12 cellular contexts compared by ENCODE assay signal in the genomic region with DNA sequence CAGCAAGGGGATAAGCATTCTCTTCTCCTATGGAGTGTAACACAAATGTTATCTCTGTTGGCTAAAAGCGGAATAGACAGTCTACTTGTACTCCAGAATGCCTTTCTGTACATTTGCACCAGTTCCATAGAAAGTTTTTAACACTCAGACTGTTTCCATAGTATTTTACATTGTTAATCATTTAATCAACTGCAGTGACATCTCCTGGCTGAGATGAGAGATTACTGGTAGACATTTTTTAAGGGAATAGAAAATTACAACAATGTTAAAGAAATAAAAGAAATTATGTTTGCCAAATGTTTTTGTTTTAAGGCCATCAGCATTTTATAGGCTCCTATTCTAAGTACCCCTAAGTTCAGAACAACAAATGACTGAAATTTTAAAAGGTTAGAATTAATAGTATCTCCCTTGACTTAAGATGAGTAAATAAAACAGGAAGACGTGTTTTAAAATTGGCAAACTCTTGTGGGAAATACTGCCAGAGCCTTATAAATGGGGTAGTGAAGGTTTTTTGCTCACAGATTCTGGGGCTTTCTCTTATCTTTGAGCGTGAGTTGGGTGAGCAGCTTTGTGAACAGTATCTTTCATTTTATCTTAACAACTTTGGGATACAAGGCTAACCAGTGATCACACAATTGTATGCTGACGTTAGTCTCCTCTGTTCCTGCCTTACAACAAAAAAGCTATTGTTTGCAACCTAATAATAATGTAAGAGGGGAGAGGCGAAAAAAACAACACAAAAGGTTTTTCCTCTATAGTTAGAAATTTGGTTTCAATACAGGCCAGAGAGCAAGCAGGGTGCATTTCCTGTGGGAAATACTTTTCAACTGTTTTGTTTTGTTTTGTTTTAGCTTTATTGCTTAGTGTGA.
DNase-seq lines count a peak whose midpoint lies in the region; ATAC-seq and TF ChIP-seq lines count a peak whose summit lies in the region.
"Had no signal": no experiment of that assay in that cellular context is flagged by ENCODE, and none has a peak within 500 bp of the region (broad histone marks: within the 10 kb centered on the region; RNA-seq: fewer than 3 reads in every experiment).

No MANE protein-coding gene starts in this region.

- H3K27me3 ChIP-seq in DOHH2 (ENCODE audit: control insufficient read depth, low read length) (no peaks in the 10 kb centered on the region), PC-3 (ENCODE audit: low read length) (no peaks in the 10 kb centered on the region), esophagus muscularis mucosa (no peaks in the 10 kb centered on the region), neural progenitor cell (no peaks in the 10 kb centered on the region)
- H3K27me3 ChIP-seq: testis had no signal

- no peak for ATAC-seq in PC-3
- ATAC-seq in GM21390 (IDR thresholded peaks at IDR 0.05; ENCODE audit: unreplicated experiment): no peak

- H3K36me3 ChIP-seq in DOHH2 (ENCODE audit: control insufficient read depth, low read length) (no peaks in the 10 kb centered on the region), PC-3 (ENCODE audit: low read depth, low read length) (no peaks in the 10 kb centered on the region), esophagus muscularis mucosa (no peaks in the 10 kb centered on the region), neural progenitor cell (no peaks in the 10 kb centered on the region)
- H3K36me3 ChIP-seq: WERI-Rb-1 had no signal

- H4K20me1 ChIP-seq in DOHH2 (ENCODE audit: control insufficient read depth, insufficient read depth, low read depth, low read length) (no peaks in the 10 kb centered on the region), PC-3 (ENCODE audit: low read length) (no peaks in the 10 kb centered on the region), neural progenitor cell (ENCODE audit: low read depth) (no peaks in the 10 kb centered on the region)

- H3K9me3 Mint-ChIP-seq in neural progenitor cell: peaks cover 13% of the 10 kb centered on the region
- H3K9me3 Mint-ChIP-seq: activated naive CD4-positive, alpha-beta T cell treated with anti-CD3 and anti-CD28 coated beads for 36 hours had no signal

- no peak overlapping the region for H3K4me3 ChIP-seq in DOHH2 (ENCODE audit: low read length)
- no peak overlapping the region for H3K4me3 ChIP-seq in PC-3 (ENCODE audit: low read length)
- H3K4me3 ChIP-seq in esophagus muscularis mucosa: no peak overlapping the region
- no peak overlapping the region for H3K4me3 ChIP-seq in neural progenitor cell
- H3K4me3 ChIP-seq: testis had no signal

- POLR2A ChIA-PET in PC-3 (lab: Charles Lee; ENCODE audit: unreplicated experiment): no interaction called here

- H3K27ac Mint-ChIP-seq in neural progenitor cell: no peak overlapping the region
- H3K27ac Mint-ChIP-seq: activated naive CD4-positive, alpha-beta T cell treated with anti-CD3 and anti-CD28 coated beads for 36 hours had no signal

- H3K4me1 Mint-ChIP-seq in neural progenitor cell: peaks cover 7% of the 10 kb centered on the region

- H3K36me3 Mint-ChIP-seq in neural progenitor cell: peaks cover 3% of the 10 kb centered on the region

- TF ChIP-seq EP300 in esophagus muscularis mucosa (IDR thresholded peaks at IDR 0.05): no peak

- H3K27me3 Mint-ChIP-seq in neural progenitor cell (ENCODE audit: insufficient read depth, low read depth): peaks cover 1% of the 10 kb centered on the region

- no peak for TF ChIP-seq POLR2A in esophagus muscularis mucosa (IDR thresholded peaks at IDR 0.05; ENCODE audit: low read depth)

- no TSS peak for BruUV-seq in PC-3 (replicated peaks; lab: Mats Ljungman, UMichigan)

- H3K9ac ChIP-seq in PC-3 (ENCODE audit: low read length): no peak overlapping the region
- no peak overlapping the region for H3K9ac ChIP-seq in neural progenitor cell

- WGBS in esophagus muscularis mucosa: 41% methylated on average over 5 of the region's 5 CpGs

- intact Hi-C loops in PC-3 (cut with micrococcal nuclease): loop anchor here (5.0 to 10.0 kb wide), 2 partner anchors 200 to 332 kb away; no protein-coding TSS in a partner anchor
- intact Hi-C loops in esophagus muscularis mucosa (cut with DNase I): no loop called here

- DNase-seq in PC-3 (no peak), esophagus muscularis mucosa (ENCODE audit: extremely low spot score) (no peak), neural progenitor cell (ENCODE audit: low spot score) (no peak), NCI-H748 (lab: John Stamatoyannopoulos, UW; ENCODE audit: unreplicated experiment) (no peak), DMS53 treated with DMSO at 0.1 percent for 48 hours (lab: John Stamatoyannopoulos, UW; ENCODE audit: unreplicated experiment) (no peak), NCI-H128 (lab: John Stamatoyannopoulos, UW; ENCODE audit: unreplicated experiment) (no peak)
- DNase-seq: activated naive CD4-positive, alpha-beta T cell treated with anti-CD3 and anti-CD28 coated beads for 36 hours; NCI-H2171 treated with DMSO at 0.1 percent for 48 hours; testis; WERI-Rb-1 had no signal

- H3K9me2 ChIP-seq in DOHH2 (replicated peaks; ENCODE audit: control insufficient read depth, low read length) (no peaks in the 10 kb centered on the region), PC-3 (replicated peaks; ENCODE audit: low read length) (no peaks in the 10 kb centered on the region)

- H3K4me3 Mint-ChIP-seq in neural progenitor cell: no peak overlapping the region
- H3K4me3 Mint-ChIP-seq: activated naive CD4-positive, alpha-beta T cell treated with anti-CD3 and anti-CD28 coated beads for 36 hours had no signal

- no peak overlapping the region for H3K4me2 ChIP-seq in DOHH2 (ENCODE audit: low read length)
- no peak overlapping the region for H3K4me2 ChIP-seq in PC-3 (ENCODE audit: low read length)
- H3K4me2 ChIP-seq in neural progenitor cell: peak overlapping the region; percentile 29

- H3K9me3 ChIP-seq in DOHH2 (ENCODE audit: control insufficient read depth, insufficient read depth, low read length) (no peaks in the 10 kb centered on the region), PC-3 (ENCODE audit: low read length) (peaks cover 6% of the 10 kb centered on the region; the same call in 1 of the 2 replicates), esophagus muscularis mucosa (no peaks in the 10 kb centered on the region), neural progenitor cell (ENCODE audit: low read depth) (peaks cover 7% of the 10 kb centered on the region)
- H3K9me3 ChIP-seq: testis had no signal

- H3F3A ChIP-seq in DOHH2 (ENCODE audit: control insufficient read depth, insufficient read depth): no peaks in the 10 kb centered on the region
- no peaks in the 10 kb centered on the region for H3F3A ChIP-seq in PC-3 (ENCODE audit: low read length, unreplicated experiment)
- peaks cover 9% of the 10 kb centered on the region for H3F3A ChIP-seq in neural progenitor cell (ENCODE audit: low read depth)

- no peaks in the 10 kb centered on the region for H3K4me1 ChIP-seq in DOHH2 (ENCODE audit: control insufficient read depth, low read length)
- H3K4me1 ChIP-seq in PC-3 (ENCODE audit: insufficient read depth, low read length): no peaks in the 10 kb centered on the region
- peaks cover 24 to 52% (median 49%) of the 10 kb centered on the region in 4 donors for H3K4me1 ChIP-seq in esophagus muscularis mucosa
- peaks cover 13% of the 10 kb centered on the region for H3K4me1 ChIP-seq in neural progenitor cell

- H2AFZ ChIP-seq in PC-3 (ENCODE audit: low read length) (no peak overlapping the region), neural progenitor cell (replicated peaks) (no peak overlapping the region)

- no peaks in the 10 kb centered on the region for H3K79me2 ChIP-seq in DOHH2 (ENCODE audit: control insufficient read depth, low read length)
- H3K79me2 ChIP-seq in PC-3 (ENCODE audit: low read length): no peaks in the 10 kb centered on the region
- H3K79me2 ChIP-seq in neural progenitor cell (ENCODE audit: low read depth): peaks cover 25% of the 10 kb centered on the region

- TF ChIP-seq CTCF in DOHH2 (IDR thresholded peaks at IDR 0.05; ENCODE audit: low read depth, low read length, poor library complexity, severe bottlenecking) (peak; percentile 11), PC-3 (conservative IDR thresholded peaks at IDR 0.05; ENCODE audit: low read depth, low read length) (peak; percentile 51), esophagus muscularis mucosa (IDR thresholded peaks at IDR 0.05) (peak; percentile 17 to 19 (median 18)), neural progenitor cell (IDR thresholded peaks at IDR 0.05) (peak; percentile 24)

- H3K27ac ChIP-seq in DOHH2 (ENCODE audit: low read depth, low read length) (no peak overlapping the region), PC-3 (ENCODE audit: low read length) (no peak overlapping the region), esophagus muscularis mucosa (replicated peaks in 1 of 4) (no peak overlapping the region), neural progenitor cell (no peak overlapping the region)
- H3K27ac ChIP-seq: testis, WERI-Rb-1 had no signal

- CTCF ChIA-PET in PC-3 (lab: Charles Lee): no interaction called here
